ENCODE assay signal across 2 cellular contexts in the genomic region with DNA sequence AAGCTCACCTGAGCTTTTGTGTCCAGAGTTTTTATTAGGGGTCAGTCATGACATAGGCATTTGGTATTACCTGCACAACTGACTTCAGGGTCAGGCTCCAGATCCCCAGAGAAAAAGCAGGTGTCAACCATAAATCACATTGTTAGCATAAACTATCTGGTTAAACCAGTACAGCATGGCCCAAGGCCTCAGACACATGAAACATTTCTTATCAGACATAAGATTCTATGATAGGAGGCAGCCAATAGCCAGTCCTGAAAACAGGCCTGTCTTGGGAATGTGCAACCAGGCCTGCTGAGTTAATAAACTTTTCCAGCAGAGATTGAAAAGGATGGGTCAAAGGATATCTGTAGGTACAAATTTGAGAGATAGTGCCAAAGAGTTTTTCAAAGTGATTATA.
TF ChIP-seq lines count a peak whose summit lies in the region.

No MANE protein-coding gene starts in this region.

TF ChIP-seq in liver, 16 proteins besides CTCF, POLR2A, EP300 and RAD21 (continued from another document):
- TF ChIP-seq HNF4A (conservative IDR thresholded peaks at IDR 0.05) (peak in 1 of 2 donors; percentile 14), NR2F2 (IDR thresholded peaks at IDR 0.05) (no peak)

TF ChIP-seq in HepG2, 621 proteins besides CTCF, POLR2A, EP300 and RAD21 (continued from another document):
- TF ChIP-seq, protein P1, sequence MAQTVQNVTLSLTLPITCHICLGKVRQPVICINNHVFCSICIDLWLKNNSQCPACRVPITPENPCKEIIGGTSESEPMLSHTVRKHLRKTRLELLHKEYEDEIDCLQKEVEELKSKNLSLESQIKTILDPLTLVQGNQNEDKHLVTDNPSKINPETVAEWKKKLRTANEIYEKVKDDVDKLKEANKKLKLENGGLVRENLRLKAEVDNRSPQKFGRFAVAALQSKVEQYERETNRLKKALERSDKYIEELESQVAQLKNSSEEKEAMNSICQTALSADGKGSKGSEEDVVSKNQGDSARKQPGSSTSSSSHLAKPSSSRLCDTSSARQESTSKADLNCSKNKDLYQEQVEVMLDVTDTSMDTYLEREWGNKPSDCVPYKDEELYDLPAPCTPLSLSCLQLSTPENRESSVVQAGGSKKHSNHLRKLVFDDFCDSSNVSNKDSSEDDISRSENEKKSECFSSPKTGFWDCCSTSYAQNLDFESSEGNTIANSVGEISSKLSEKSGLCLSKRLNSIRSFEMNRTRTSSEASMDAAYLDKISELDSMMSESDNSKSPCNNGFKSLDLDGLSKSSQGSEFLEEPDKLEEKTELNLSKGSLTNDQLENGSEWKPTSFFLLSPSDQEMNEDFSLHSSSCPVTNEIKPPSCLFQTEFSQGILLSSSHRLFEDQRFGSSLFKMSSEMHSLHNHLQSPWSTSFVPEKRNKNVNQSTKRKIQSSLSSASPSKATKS (CRISPR knock-in tag; IDR thresholded peaks at IDR 0.05): no peak
- TF ChIP-seq, protein P2, sequence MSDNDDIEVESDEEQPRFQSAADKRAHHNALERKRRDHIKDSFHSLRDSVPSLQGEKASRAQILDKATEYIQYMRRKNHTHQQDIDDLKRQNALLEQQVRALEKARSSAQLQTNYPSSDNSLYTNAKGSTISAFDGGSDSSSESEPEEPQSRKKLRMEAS (IDR thresholded peaks at IDR 0.05): no peak
- no peak for TF ChIP-seq MIER3 (CRISPR knock-in tag; IDR thresholded peaks at IDR 0.05; ENCODE audit: borderline replicate concordance)
- no peak for TF ChIP-seq POLR2AphosphoS2 (IDR thresholded peaks at IDR 0.05; ENCODE audit: low read depth, low read length)
- TF ChIP-seq, protein P3, sequence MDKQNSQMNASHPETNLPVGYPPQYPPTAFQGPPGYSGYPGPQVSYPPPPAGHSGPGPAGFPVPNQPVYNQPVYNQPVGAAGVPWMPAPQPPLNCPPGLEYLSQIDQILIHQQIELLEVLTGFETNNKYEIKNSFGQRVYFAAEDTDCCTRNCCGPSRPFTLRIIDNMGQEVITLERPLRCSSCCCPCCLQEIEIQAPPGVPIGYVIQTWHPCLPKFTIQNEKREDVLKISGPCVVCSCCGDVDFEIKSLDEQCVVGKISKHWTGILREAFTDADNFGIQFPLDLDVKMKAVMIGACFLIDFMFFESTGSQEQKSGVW (CRISPR knock-in tag; IDR thresholded peaks at IDR 0.05; ENCODE audit: borderline replicate concordance): no peak
- no peak for TF ChIP-seq ZNF724P (CRISPR knock-in tag; IDR thresholded peaks at IDR 0.05; ENCODE audit: borderline replicate concordance)
- TF ChIP-seq, protein P4, sequence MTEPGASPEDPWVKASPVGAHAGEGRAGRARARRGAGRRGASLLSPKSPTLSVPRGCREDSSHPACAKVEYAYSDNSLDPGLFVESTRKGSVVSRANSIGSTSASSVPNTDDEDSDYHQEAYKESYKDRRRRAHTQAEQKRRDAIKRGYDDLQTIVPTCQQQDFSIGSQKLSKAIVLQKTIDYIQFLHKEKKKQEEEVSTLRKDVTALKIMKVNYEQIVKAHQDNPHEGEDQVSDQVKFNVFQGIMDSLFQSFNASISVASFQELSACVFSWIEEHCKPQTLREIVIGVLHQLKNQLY (CRISPR knock-in tag; IDR thresholded peaks at IDR 0.05): no peak
